In genomic region chr1:203371288-203371687, GRCh38 we compare ENCODE assay signal across 19 cellular contexts. TPM values are rescaled to one million over a fixed set of nuclear protein-coding genes. Genes with fewer than 3 reads are reported as not detected.
DNase-seq lines count a peak whose midpoint lies in the region; ATAC-seq and TF ChIP-seq lines count a peak whose summit lies in the region.
"Had no signal": no experiment of that assay in that cellular context is flagged by ENCODE, and none has a peak within 500 bp of the region (broad histone marks: within the 10 kb centered on the region; RNA-seq: fewer than 3 reads in every experiment).

No MANE protein-coding gene starts in this region.

- no peaks in the 10 kb centered on the region for H4K20me1 ChIP-seq in Karpas-422 (ENCODE audit: insufficient read depth, low read depth, low read length)

- H3K18ac ChIP-seq in neuronal stem cell (ENCODE audit: low read length): no peak overlapping the region

- H2BK5ac ChIP-seq in neuronal stem cell (ENCODE audit: low read length): peak overlapping the region; percentile 20

- peak overlapping the region; percentile 12 for H2BK15ac ChIP-seq in neuronal stem cell (ENCODE audit: low read length)

- peaks cover 38% of the 10 kb centered on the region for H3K4me1 ChIP-seq in Karpas-422 (ENCODE audit: low read length)
- H3K4me1 ChIP-seq in esophagus muscularis mucosa: peaks cover 16 to 33% (median 32%) of the 10 kb centered on the region in 4 donors
- H3K4me1 ChIP-seq in neuronal stem cell (ENCODE audit: control insufficient read depth in 2 of 2, insufficient read depth in 1 of 2, low read depth in 1 of 2, low read length in 2 of 2): peaks cover 0 to 5% of the 10 kb centered on the region in 2 donors
- H3K4me1 ChIP-seq in HAP-1: no peaks in the 10 kb centered on the region
- H3K4me1 ChIP-seq: Caco-2 had no signal

- in situ Hi-C loops in HAP-1 (cut with MboI; ENCODE audit: low sequenced_read_pairs): no loop called here

- H3K4me2 ChIP-seq in Karpas-422 (ENCODE audit: low read depth, low read length, poor library complexity, severe bottlenecking) (no peak overlapping the region), neuronal stem cell (ENCODE audit: insufficient read depth, low read length, poor library complexity, severe bottlenecking) (no peak overlapping the region)
- H3K4me2 ChIP-seq: GM23338 had no signal

- intact Hi-C loops in esophagus muscularis mucosa (cut with DNase I): loop anchor here (10.0 kb wide), 1 partner anchor 114 kb away; no protein-coding TSS in a partner anchor

- H4K8ac ChIP-seq in neuronal stem cell (ENCODE audit: low read depth, low read length): no peak overlapping the region

- no peaks in the 10 kb centered on the region for H3K27me3 ChIP-seq in Karpas-422 (ENCODE audit: low read length)
- H3K27me3 ChIP-seq in esophagus muscularis mucosa: no peaks in the 10 kb centered on the region
- H3K27me3 ChIP-seq in neuronal stem cell (ENCODE audit: control insufficient read depth in 3 of 3, insufficient read depth in 3 of 3, low read depth in 1 of 3, low read length in 3 of 3): peaks cover 0 to 4% (median 2%) of the 10 kb centered on the region in 3 experiments
- no peaks in the 10 kb centered on the region for H3K27me3 ChIP-seq in HAP-1 (ENCODE audit: low read depth)

- no peak overlapping the region for H2BK12ac ChIP-seq in neuronal stem cell (ENCODE audit: low read length)

- H2AK5ac ChIP-seq in neuronal stem cell (ENCODE audit: low read depth, low read length): peak overlapping the region; percentile 11

- ATAC-seq in HG03135 (IDR thresholded peaks at IDR 0.05; ENCODE audit: unreplicated experiment): no peak
- ATAC-seq: GM23338, HCT116, HepG2 had no signal

- DNase-seq in D341Med (ENCODE audit: low spot score) (peak; percentile 18), Karpas-422 (peak; percentile 35), esophagus muscularis mucosa (ENCODE audit: extremely low spot score) (peak; percentile 78), neuronal stem cell (ENCODE audit: low spot score) (no peak), HAP-1 (ENCODE audit: low spot score in 2 of 2) (no peak), SKM-1 (lab: John Stamatoyannopoulos, UW; ENCODE audit: unreplicated experiment) (no peak)
- DNase-seq: ACHN; AML-193; Caco-2; CD4-positive, alpha-beta T cell; DMS153; DMS79; GDM1; HFFc6 had no signal

- H3K79me1 ChIP-seq in neuronal stem cell (ENCODE audit: low read depth, low read length): no peaks in the 10 kb centered on the region

- no peaks in the 10 kb centered on the region for H3K79me2 ChIP-seq in Karpas-422 (ENCODE audit: low read length)

- H3K9ac ChIP-seq in Karpas-422 (ENCODE audit: low read length) (no peak overlapping the region), neuronal stem cell (ENCODE audit: low read depth, low read length, poor library complexity) (no peak overlapping the region)

- no peaks in the 10 kb centered on the region for H3K9me2 ChIP-seq in Karpas-422 (replicated peaks; ENCODE audit: insufficient read depth, low read length)

- H3K27ac ChIP-seq in Karpas-422 (ENCODE audit: low read length) (no peak overlapping the region), esophagus muscularis mucosa (replicated peaks in 1 of 4) (no peak overlapping the region), neuronal stem cell (replicated peaks; ENCODE audit: low read length) (no peak overlapping the region)
- H3K27ac ChIP-seq: C4-2B had no signal

- no peaks in the 10 kb centered on the region for H3K36me3 ChIP-seq in Karpas-422 (ENCODE audit: insufficient read depth, low read length)
- no peaks in the 10 kb centered on the region for H3K36me3 ChIP-seq in esophagus muscularis mucosa
- no peaks in the 10 kb centered on the region for H3K36me3 ChIP-seq in neuronal stem cell (replicated peaks in 1 of 2; ENCODE audit: control insufficient read depth in 2 of 2, insufficient read depth in 2 of 2, low read length in 2 of 2)
- H3K36me3 ChIP-seq in HAP-1 (replicated peaks): no peaks in the 10 kb centered on the region

- H3K4me3 ChIP-seq in Karpas-422 (ENCODE audit: low read length) (no peak overlapping the region), esophagus muscularis mucosa (no peak overlapping the region), neuronal stem cell (ENCODE audit: low read length in 2 of 2) (no peak overlapping the region), HAP-1 (no peak overlapping the region)
- H3K4me3 ChIP-seq: GM23338 had no signal

- H3K14ac ChIP-seq in neuronal stem cell (ENCODE audit: low read length): no peak overlapping the region

- H2BK120ac ChIP-seq in neuronal stem cell (ENCODE audit: low read depth, low read length): no peak overlapping the region

- H2AFZ ChIP-seq in Karpas-422 (ENCODE audit: low read length): no peak overlapping the region
- H2AFZ ChIP-seq in neuronal stem cell (ENCODE audit: low read length): no peak overlapping the region
- H2AFZ ChIP-seq: GM23338 had no signal

- no peak overlapping the region for H4K91ac ChIP-seq in neuronal stem cell (ENCODE audit: low read depth, low read length, poor library complexity)

- TF ChIP-seq EP300 in esophagus muscularis mucosa (IDR thresholded peaks at IDR 0.05): no peak

- no peaks in the 10 kb centered on the region for H3K9me3 ChIP-seq in Karpas-422 (ENCODE audit: low read length)
- no peaks in the 10 kb centered on the region for H3K9me3 ChIP-seq in esophagus muscularis mucosa
- H3K9me3 ChIP-seq in neuronal stem cell (replicated peaks in 1 of 2; ENCODE audit: control insufficient read depth in 2 of 2, insufficient read depth in 1 of 2, low read depth in 1 of 2, low read length in 2 of 2): no peaks in the 10 kb centered on the region
- H3K9me3 ChIP-seq in HAP-1: no peaks in the 10 kb centered on the region
- H3K9me3 ChIP-seq: Caco-2 had no signal

- no peak overlapping the region for H3K4ac ChIP-seq in neuronal stem cell (ENCODE audit: low read length)

- WGBS in esophagus muscularis mucosa: 94% methylated on average over 3 of the region's 3 CpGs
- WGBS in neuronal stem cell (ENCODE audit: extremely low coverage in 2 of 2, insufficient read length in 2 of 2, insufficient replicate concordance in 1 of 2), 2 donors: no CpG with 5 or more reads among the region's 3 CpGs

- TF ChIP-seq CTCF in esophagus muscularis mucosa (IDR thresholded peaks at IDR 0.05): no peak

- H3K23ac ChIP-seq in neuronal stem cell (ENCODE audit: low read depth, low read length, poor library complexity): no peak overlapping the region

- no peak for TF ChIP-seq POLR2A in esophagus muscularis mucosa (IDR thresholded peaks at IDR 0.05; ENCODE audit: low read depth)

RNA-seq across cellular contexts. Expression of gene FMOD, which starts 20.4 kb away (rescaled TPM):
- total RNA-seq in Karpas-422 (2014; rRNA removed; shearing (Covaris generic); ENCODE audit: low replicate concordance): 2.2 and 3.6 TPM in 2 replicates
- total RNA-seq in esophagus muscularis mucosa: 10 to 100 TPM; 24.5 to 36.8 (median 33.8) TPM
- 2.0 TPM for polyA plus RNA-seq in neuronal stem cell (2013, experiment 1 of 2)
- 2.0 TPM for polyA plus RNA-seq in neuronal stem cell (2013, experiment 2 of 2)
- total RNA-seq: CD4-positive, alpha-beta T cell; HepG2 had no signal

Comparison
In these comparisons a context has a peak if more than half of its experiments do, and no peak if none do; other contexts are left out.
1. DNase-seq: peak in D341Med (single experiment), Karpas-422 (single experiment) and esophagus muscularis mucosa (single experiment); none in neuronal stem cell (single experiment), HAP-1 (0 of 2) and SKM-1 (single experiment).